Comparison of ENCODE assay signal across 15 cellular contexts in the genomic region with DNA sequence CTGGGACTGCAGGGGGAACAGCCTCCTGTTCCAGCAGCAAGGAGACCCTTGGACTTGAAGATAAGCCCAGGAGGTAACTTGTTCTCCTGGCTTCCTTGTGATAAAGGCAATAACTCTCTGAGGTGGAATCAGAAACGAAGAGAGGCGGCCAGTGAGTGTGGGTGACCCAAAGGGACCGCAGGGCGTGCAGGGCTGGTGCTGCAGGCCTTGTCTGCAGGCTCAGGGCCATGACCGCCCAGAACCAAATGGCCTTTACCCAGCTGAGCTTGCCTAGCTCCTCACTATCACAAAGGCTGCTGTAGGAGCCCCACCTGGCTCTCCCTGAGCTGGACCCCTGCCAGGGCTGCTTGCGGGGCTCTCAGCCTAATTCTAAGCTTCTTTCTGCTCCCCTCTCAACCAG.
"Had no signal": no experiment of that assay in that cellular context is flagged by ENCODE, and none has a peak within 500 bp of the region (broad histone marks: within the 10 kb centered on the region; RNA-seq: fewer than 3 reads in every experiment).

No MANE protein-coding gene starts in this region.

- H3K27ac Mint-ChIP-seq: activated CD4-positive, alpha-beta T cell treated with anti-CD3 and anti-CD28 coated beads, Interleukin-2, amount 10 ng/mL, durations not matched to agents 7 days and 5 days; activated naive CD8-positive, alpha-beta T cell treated with anti-CD3 and anti-CD28 coated beads for 36 hours; T-helper 1 cell treated with Interleukin-12 subunit alpha and Interleukin-12 subunit beta and Interleukin-4 antibody, amounts not matched to agents 30 μg/mL and 1 μg/mL, for 36 hours had no signal

- H3K27me3 Mint-ChIP-seq: activated CD4-positive, alpha-beta T cell treated with anti-CD3 and anti-CD28 coated beads, Interleukin-2, amount 10 ng/mL, durations not matched to agents 7 days and 5 days had no signal

- H3K4me3 Mint-ChIP-seq: activated CD4-positive, alpha-beta T cell treated with anti-CD3 and anti-CD28 coated beads, Interleukin-2, amount 10 ng/mL, durations not matched to agents 7 days and 5 days; activated naive CD8-positive, alpha-beta T cell treated with anti-CD3 and anti-CD28 coated beads for 36 hours; immature natural killer cell; T-helper 1 cell treated with Interleukin-12 subunit alpha and Interleukin-12 subunit beta and Interleukin-4 antibody, amounts not matched to agents 30 μg/mL and 1 μg/mL, for 36 hours had no signal

- H3K36me3 Mint-ChIP-seq: activated naive CD8-positive, alpha-beta T cell treated with anti-CD3 and anti-CD28 coated beads for 36 hours; immature natural killer cell had no signal

- H3K27me3 ChIP-seq: brain microvascular endothelial cell, ovary, vagina had no signal

- H3K9me3 Mint-ChIP-seq: activated CD4-positive, alpha-beta T cell treated with anti-CD3 and anti-CD28 coated beads, Interleukin-2, amount 10 ng/mL, durations not matched to agents 7 days and 5 days; activated naive CD8-positive, alpha-beta T cell treated with anti-CD3 and anti-CD28 coated beads for 36 hours; immature natural killer cell; T-helper 1 cell treated with Interleukin-12 subunit alpha and Interleukin-12 subunit beta and Interleukin-4 antibody, amounts not matched to agents 30 μg/mL and 1 μg/mL, for 36 hours had no signal

- H3K36me3 ChIP-seq: brain microvascular endothelial cell, ovary, vagina had no signal

- H3K27ac ChIP-seq: brain microvascular endothelial cell, ovary, vagina had no signal

- H3K4me1 ChIP-seq: vagina had no signal

- H3K4me3 ChIP-seq: ovary, vagina had no signal

- H3K9me3 ChIP-seq: ovary, vagina had no signal

- H3K4me1 Mint-ChIP-seq: activated CD4-positive, alpha-beta T cell treated with anti-CD3 and anti-CD28 coated beads, Interleukin-2, amount 10 ng/mL, durations not matched to agents 7 days and 5 days; activated naive CD8-positive, alpha-beta T cell treated with anti-CD3 and anti-CD28 coated beads for 36 hours had no signal

- DNase-seq: activated CD4-positive, alpha-beta T cell treated with anti-CD3 and anti-CD28 coated beads, Interleukin-2, amount 10 ng/mL, durations not matched to agents 7 days and 5 days; activated CD4-positive, CD25-positive, alpha-beta regulatory T cell; activated CD8-positive, alpha-beta memory T cell treated with anti-CD3 and anti-CD28 coated beads for 24 hours; activated naive CD8-positive, alpha-beta T cell treated with anti-CD3 and anti-CD28 coated beads for 36 hours; brain microvascular endothelial cell; cerebellar nuclear complex; dermis blood vessel endothelial cell; immature natural killer cell; left cardiac atrium; mammary epithelial cell; ovary; stimulated activated CD4-positive, alpha-beta T cell treated with anti-CD3 and anti-CD28 coated beads, Interleukin-15, amount 100 ng/mL, for 24 hours; stimulated activated CD4-positive, alpha-beta T cell treated with anti-CD3 and anti-CD28 coated beads, Interleukin-4, amount 100 ng/mL, for 24 hours had no signal

- ATAC-seq: left cardiac atrium had no signal
